ENCODE assay signal across 8 cellular contexts in genomic region chr5:95822038-95822407, GRCh38. TPM values are rescaled to one million over a fixed set of nuclear protein-coding genes. Genes with fewer than 3 reads are reported as not detected.
DNase-seq lines count a peak whose midpoint lies in the region; ATAC-seq and TF ChIP-seq lines count a peak whose summit lies in the region.

No MANE protein-coding gene starts in this region.

- H2BK15ac ChIP-seq in IMR-90 (ENCODE audit: low read depth, low read length): peak overlapping the region; percentile 31; the same call in 1 of the 3 replicates

- peak overlapping the region; percentile 76 for H3K4ac ChIP-seq in IMR-90 (ENCODE audit: low read depth, low read length)

- H2AFZ ChIP-seq in IMR-90 (replicated peaks; ENCODE audit: low read length, poor library complexity): peak overlapping the region; percentile 85

- no peaks in the 10 kb centered on the region for H3K27me3 ChIP-seq in IMR-90 (ENCODE audit: control insufficient read depth, insufficient read depth, low read length)
- no peaks in the 10 kb centered on the region for H3K27me3 ChIP-seq in ectodermal cell (ENCODE audit: control insufficient read depth, insufficient read depth, low read length, poor library complexity, severe bottlenecking)
- no peaks in the 10 kb centered on the region for H3K27me3 ChIP-seq in thymus (ENCODE audit: control insufficient read depth, insufficient read depth)

- H3K4me3 ChIP-seq in IMR-90 (ENCODE audit: insufficient read depth, low read depth, low read length) (peak overlapping the region; percentile 92), ectodermal cell (ENCODE audit: insufficient read depth, low read depth, low read length) (peak overlapping the region; percentile 65), thymus (ENCODE audit: low read length) (peak overlapping the region; percentile 86)

- POLR2A ChIA-PET in IMR-90 (lab: Charles Lee; ENCODE audit: unreplicated experiment): interaction anchor here (0.7 to 2.0 kb wide), 6 partner anchors 9 to 176 kb away, joined by 3 to 15 read pairs (median 6); partner anchors contain the start of genes RFESD and RHOBTB3

- peaks cover 9 to 55% of the 10 kb centered on the region in 2 experiments; a peak in 2 of 4 replicates for H3K79me1 ChIP-seq in IMR-90 (ENCODE audit: low read depth in 1 of 2, low read length in 2 of 2)

- peak overlapping the region; percentile 90 for H3K18ac ChIP-seq in IMR-90 (ENCODE audit: low read depth, low read length)

- H3K9me3 Mint-ChIP-seq in T-helper 1 cell treated with Interleukin-12 subunit alpha and Interleukin-12 subunit beta and Interleukin-4 antibody, amounts not matched to agents 30 μg/mL and 1 μg/mL, for 36 hours: no peaks in the 10 kb centered on the region

- peak overlapping the region; percentile 83 for H3K56ac ChIP-seq in IMR-90 (ENCODE audit: extremely low read depth, insufficient read depth, low read length)

- H2BK5ac ChIP-seq in IMR-90 (ENCODE audit: low read depth, low read length, poor library complexity, severe bottlenecking): peak overlapping the region; percentile 98

- ATAC-seq in GM19468 (IDR thresholded peaks at IDR 0.05; ENCODE audit: extremely low read depth, unreplicated experiment) (peak; percentile 21), IMR-90 (ENCODE audit: low read depth) (peak; percentile 34)

- H2AK9ac ChIP-seq in IMR-90 (replicated peaks; ENCODE audit: low read depth, low read length, poor library complexity): peak overlapping the region; percentile 71

- H3K36me3 ChIP-seq in IMR-90 (ENCODE audit: control insufficient read depth, insufficient read depth, low read length): peaks cover 16% of the 10 kb centered on the region
- H3K36me3 ChIP-seq in ectodermal cell (ENCODE audit: control insufficient read depth, insufficient read depth, low read length): no peaks in the 10 kb centered on the region
- peaks cover 4% of the 10 kb centered on the region for H3K36me3 ChIP-seq in thymus (ENCODE audit: control insufficient read depth, insufficient read depth)

- H3K14ac ChIP-seq in IMR-90 (replicated peaks; ENCODE audit: low read depth, low read length): peak overlapping the region; percentile 94

- peak overlapping the region; percentile 94 for H3K27ac Mint-ChIP-seq in T-helper 1 cell treated with Interleukin-12 subunit alpha and Interleukin-12 subunit beta and Interleukin-4 antibody, amounts not matched to agents 30 μg/mL and 1 μg/mL, for 36 hours

- peak overlapping the region; percentile 81 for H3K23ac ChIP-seq in IMR-90 (ENCODE audit: low read depth, low read length)

- H3K4me1 Mint-ChIP-seq in T-helper 1 cell treated with Interleukin-12 subunit alpha and Interleukin-12 subunit beta and Interleukin-4 antibody, amounts not matched to agents 30 μg/mL and 1 μg/mL, for 36 hours (ENCODE audit: low read depth): peaks cover 53% of the 10 kb centered on the region

- no peaks in the 10 kb centered on the region for H3K27me3 Mint-ChIP-seq in T-helper 1 cell treated with Interleukin-12 subunit alpha and Interleukin-12 subunit beta and Interleukin-4 antibody, amounts not matched to agents 30 μg/mL and 1 μg/mL, for 36 hours (ENCODE audit: low read depth)

- TF ChIP-seq RAD21 in IMR-90 (IDR thresholded peaks at IDR 0.05; ENCODE audit: low read length): no peak

- peak overlapping the region; percentile 32; the same call in 1 of the 2 replicates for H4K5ac ChIP-seq in IMR-90 (ENCODE audit: low read depth, low read length)

- peak overlapping the region; percentile 3 to 80; a peak in 2 of 4 replicates for H4K8ac ChIP-seq in IMR-90 (ENCODE audit: low read depth in 2 of 2, low read length in 2 of 2)

- peaks cover 25% of the 10 kb centered on the region for H3K9me1 ChIP-seq in IMR-90 (ENCODE audit: insufficient read depth, low read length)

- peak overlapping the region; percentile 100 for H3K4me2 ChIP-seq in IMR-90 (ENCODE audit: low read depth, low read length)

- TF ChIP-seq POLR2A in IMR-90 (IDR thresholded peaks at IDR 0.05; ENCODE audit: low read depth, low read length): no peak

- DNase-seq in DMS79 (lab: John Stamatoyannopoulos, UW) (peak; percentile 58), IMR-90 (peak; percentile 25), medulla oblongata (ENCODE audit: extremely low spot score) (peak; percentile 58), GF-D8 (lab: John Stamatoyannopoulos, UW) (no peak)

- peaks cover 36% of the 10 kb centered on the region for H4K20me1 ChIP-seq in IMR-90 (ENCODE audit: insufficient read depth, low read length)

- intact Hi-C loops in IMR-90 (cut with micrococcal nuclease): loop anchor here (2.0 kb wide), 2 partner anchors 41 to 87 kb away; no protein-coding TSS in a partner anchor

- CTCF ChIA-PET in IMR-90 (lab: Yijun Ruan, JAX): interaction anchor here (1.5 kb wide), 1 partner anchor 41 kb away, joined by 5 read pairs; no protein-coding TSS in a partner anchor

- no TSS peak for BruUV-seq in IMR-90 (replicated peaks; lab: Mats Ljungman, UMichigan)

- peak overlapping the region; percentile 96 for H3K27ac ChIP-seq in IMR-90 (ENCODE audit: insufficient read depth, low read length)
- peak overlapping the region; percentile 74 for H3K27ac ChIP-seq in ectodermal cell (ENCODE audit: insufficient read depth, low read depth, low read length, poor library complexity, severe bottlenecking)
- H3K27ac ChIP-seq in thymus (ENCODE audit: low read depth): peak overlapping the region; percentile 95

- in situ Hi-C loops in IMR-90 (cut with MboI; ENCODE audit: low sequenced_read_pairs): loop anchor here (5.0 kb wide), 1 partner anchor 35 kb away; no protein-coding TSS in a partner anchor

- peak overlapping the region; percentile 88 for H4K91ac ChIP-seq in IMR-90 (ENCODE audit: insufficient read depth, low read depth, low read length)

- H3K4me1 ChIP-seq in IMR-90 (ENCODE audit: control insufficient read depth, insufficient read depth, low read length) (peaks cover 31% of the 10 kb centered on the region), ectodermal cell (ENCODE audit: control insufficient read depth, insufficient read depth, low read length) (peaks cover 12% of the 10 kb centered on the region), thymus (ENCODE audit: control insufficient read depth, insufficient read depth, low read length) (peaks cover 40% of the 10 kb centered on the region)

- TF ChIP-seq CTCF in IMR-90 (conservative IDR thresholded peaks at IDR 0.05; ENCODE audit: low read depth, low read length): no peak

- H3K9me3 ChIP-seq in IMR-90 (ENCODE audit: control insufficient read depth, insufficient read depth, low read length) (no peaks in the 10 kb centered on the region), ectodermal cell (ENCODE audit: control insufficient read depth, low read length) (no peaks in the 10 kb centered on the region), thymus (ENCODE audit: control insufficient read depth) (no peaks in the 10 kb centered on the region)

- no peak overlapping the region; the same call in 1 of the 2 replicates for H2BK20ac ChIP-seq in IMR-90 (ENCODE audit: low read depth, low read length)

- H3K9ac ChIP-seq in IMR-90 (ENCODE audit: low read depth, low read length): peak overlapping the region; percentile 98

- H3K4me3 Mint-ChIP-seq in T-helper 1 cell treated with Interleukin-12 subunit alpha and Interleukin-12 subunit beta and Interleukin-4 antibody, amounts not matched to agents 30 μg/mL and 1 μg/mL, for 36 hours: peak overlapping the region; percentile 97

- H3K36me3 Mint-ChIP-seq in T-helper 1 cell treated with Interleukin-12 subunit alpha and Interleukin-12 subunit beta and Interleukin-4 antibody, amounts not matched to agents 30 μg/mL and 1 μg/mL, for 36 hours (ENCODE audit: low read depth): peaks cover 9% of the 10 kb centered on the region

- H2BK120ac ChIP-seq in IMR-90 (ENCODE audit: low read depth, low read length): peak overlapping the region; percentile 56

- WGBS in IMR-90 (ENCODE audit: extremely low coverage in 2 of 2, insufficient read length in 1 of 2), 2 experiments: 0% methylated on average over 2 of the region's 13 CpGs; no CpG with 5 or more reads in 1 of the 2 experiments
- 1 to 2% methylated on average over 13 of the region's 13 CpGs for WGBS in ectodermal cell, 2 experiments
- WGBS in thymus: under 1% methylated on average over 13 of the region's 13 CpGs

- peak overlapping the region; percentile 41; the same call in 1 of the 2 replicates for H2AK5ac ChIP-seq in IMR-90 (ENCODE audit: low read depth, low read length)

- dilution Hi-C loops in IMR-90 (cut with HindIII; ENCODE audit: low sequenced_read_pairs, unreplicated experiment): no loop called here

TF ChIP-seq in IMR-90, 13 proteins besides CTCF, POLR2A, EP300 and RAD21:
- TF ChIP-seq MXI1 (IDR thresholded peaks at IDR 0.05; ENCODE audit: borderline replicate concordance, low read depth, low read length) (no peak), FOS (IDR thresholded peaks at IDR 0.05; ENCODE audit: low read depth, low read length) (no peak), BHLHE40 (IDR thresholded peaks at IDR 0.05; ENCODE audit: low read depth, low read length) (no peak), MAZ (IDR thresholded peaks at IDR 0.05; ENCODE audit: borderline replicate concordance, low read depth, low read length) (no peak), RCOR1 (IDR thresholded peaks at IDR 0.05; ENCODE audit: insufficient replicate concordance, low read length) (no peak)

RNA-seq across cellular contexts. Expression of gene GLRX, which starts 0.5 kb away (rescaled TPM):
- 142 and 145 TPM in 2 replicates for total RNA-seq in IMR-90 (2012; rRNA removed)
- polyA plus RNA-seq in IMR-90 (2012; rRNA removed) (193 and 277 TPM in 2 replicates), thymus (119 TPM)
- polyA plus RNA-seq in IMR-90 (2012; cell fraction: cytosol; rRNA removed): 266 and 276 TPM in 2 replicates
- polyA plus RNA-seq in IMR-90 (2012; cell fraction: nucleus; rRNA removed; ENCODE audit: low replicate concordance): 92.8 and 245 TPM in 2 replicates
- 14.7 TPM for polyA plus RNA-seq in ectodermal cell (2013, experiment 1 of 4)
- 13.4 TPM for polyA plus RNA-seq in ectodermal cell (2013, experiment 2 of 4)
- polyA plus RNA-seq in ectodermal cell (2013, experiment 3 of 4): 19.9 TPM
- polyA plus RNA-seq in ectodermal cell (2013, experiment 4 of 4): 17.2 TPM
